Comparison of ENCODE assay signal across 8 cellular contexts in genomic region chr6:35920793-35921732, GRCh38. TPM values are rescaled to one million over a fixed set of nuclear protein-coding genes. Genes with fewer than 3 reads are reported as not detected.
DNase-seq lines count a peak whose midpoint lies in the region; ATAC-seq and TF ChIP-seq lines count a peak whose summit lies in the region.

Gene SRPK1, minus strand, starts transcription at chr6:35921098. Its CDS starts 42 bp downstream, at chr6:35921056.

- peaks cover 18% of the 10 kb centered on the region for H3K4me1 ChIP-seq in psoas muscle

- peak within 1 kb of the TSS; percentile 88 for H3K27ac ChIP-seq in psoas muscle

- DNase-seq in GM13976 (ENCODE audit: low spot score), result peak; percentile 97
- peak; percentile 95 for DNase-seq in NCI-H146 (lab: John Stamatoyannopoulos, UW)
- DNase-seq in T-helper 17 cell, result peak; percentile 68 to 78 (median 78)
- DNase-seq in amygdala (lab: John Stamatoyannopoulos, UW), result peak; percentile 31 to 90 (median 77)
- peak; percentile 94 for DNase-seq in left ventricle myocardium superior
- DNase-seq in psoas muscle, result peak; percentile 89 to 93
- DNase-seq in ureter (ENCODE audit: low spot score), result peak; percentile 92

- H3K27ac Mint-ChIP-seq in T-helper 17 cell, result peak within 1 kb of the TSS; percentile 96

- intact Hi-C loops in left ventricle myocardium superior (cut with micrococcal nuclease) (no loop called here), psoas muscle (cut with DNase I) (loop anchor here in 1 of 2 donors (10.0 kb wide), 1 partner anchor 174 kb away; no protein-coding TSS in a partner anchor)

- H3K27me3 Mint-ChIP-seq in T-helper 17 cell, result no peaks in the 10 kb centered on the region

- no peaks in the 10 kb centered on the region for H3K36me3 ChIP-seq in psoas muscle (ENCODE audit: insufficient read depth in 1 of 2, low read depth in 1 of 2)

- H3K36me3 Mint-ChIP-seq in T-helper 17 cell (ENCODE audit: low read depth), result peaks cover 2% of the 10 kb centered on the region

- 1% methylated on average over 40 to 69 of the region's 69 CpGs for WGBS in psoas muscle, 3 donors

- H3K4me1 Mint-ChIP-seq in T-helper 17 cell, result peaks cover 42% of the 10 kb centered on the region

- in situ Hi-C loops in GM13976 (cut with MboI; ENCODE audit: low sequenced_read_pairs, unreplicated experiment), result no loop called here

- peak within 1 kb of the TSS; percentile 97 for H3K4me3 Mint-ChIP-seq in T-helper 17 cell

- ATAC-seq in HG02840 (IDR thresholded peaks at IDR 0.05; ENCODE audit: low FRiP score, unreplicated experiment) (peak; percentile 74), T-helper 17 cell (peak; percentile 74), left ventricle myocardium superior (peak; percentile 98), psoas muscle (peak; percentile 93 to 97 (median 96))

- H3K9me3 ChIP-seq in T-helper 17 cell (ENCODE audit: control insufficient read depth, low read length, poor library complexity, severe bottlenecking) (no peaks in the 10 kb centered on the region), psoas muscle (no peaks in the 10 kb centered on the region)

- no peaks in the 10 kb centered on the region for H3K27me3 ChIP-seq in psoas muscle (ENCODE audit: insufficient read depth in 3 of 3, low read length in 2 of 3)

- H3K4me3 ChIP-seq in psoas muscle, result peak within 1 kb of the TSS; percentile 93

- TF ChIP-seq CTCF in GM13976 (IDR thresholded peaks at IDR 0.05; ENCODE audit: borderline replicate concordance, control extremely low read depth, extremely low read depth, insufficient read depth, missing control alignments), result no peak
- TF ChIP-seq CTCF in psoas muscle (IDR thresholded peaks at IDR 0.05), result no peak

RNA-seq across cellular contexts. Expression of gene SRPK1, which starts in this region (rescaled TPM):
- 10 to 100 TPM; 44.9 to 46.4 TPM for total RNA-seq in T-helper 17 cell
- 19.6 TPM for total RNA-seq in left ventricle myocardium superior
- total RNA-seq in psoas muscle, result 10 to 100 TPM; 24.1 to 42.4 (median 31.3) TPM
- 10 to 100 TPM; 12.2 to 46.9 (median 21.3) TPM for polyA plus RNA-seq in psoas muscle
- 72.9 TPM for total RNA-seq in ureter

Comparison
In these comparisons a context has a peak if more than half of its experiments do, and no peak if none do; other contexts are left out.
1. Peak in every context shown above with its lines: DNase-seq, ATAC-seq, H3K4me3 ChIP-seq and H3K27ac ChIP-seq.